In genomic region chr17:75909812-75910274, GRCh38 we compare ENCODE assay signal across 13 cellular contexts. TPM values are rescaled to one million over a fixed set of nuclear protein-coding genes. Genes with fewer than 3 reads are reported as not detected.
DNase-seq lines count a peak whose midpoint lies in the region; ATAC-seq, FAIRE-seq and TF ChIP-seq lines count a peak whose summit lies in the region.
"Had no signal": no experiment of that assay in that cellular context is flagged by ENCODE, and none has a peak within 500 bp of the region (broad histone marks: within the 10 kb centered on the region; RNA-seq: fewer than 3 reads in every experiment).

No MANE protein-coding gene starts in this region.

- no peak overlapping the region for H3K4me3 ChIP-seq in GM23338
- H3K4me3 ChIP-seq in small intestine (ENCODE audit: low read depth in 1 of 2, low read length in 2 of 2): no peak overlapping the region
- H3K4me3 ChIP-seq in gastrocnemius medialis: no peak overlapping the region

- TF ChIP-seq CTCF in GM23338 (conservative IDR thresholded peaks at IDR 0.05; ENCODE audit: low read depth in 2 of 2) (no peak), gastrocnemius medialis (IDR thresholded peaks at IDR 0.05 in 4 of 5, conservative IDR thresholded peaks at IDR 0.05 in 1 of 5) (no peak)

- no peaks in the 10 kb centered on the region for H3K9me3 Mint-ChIP-seq in GM23338
- no peaks in the 10 kb centered on the region for H3K9me3 Mint-ChIP-seq in activated naive CD8-positive, alpha-beta T cell treated with anti-CD3 and anti-CD28 coated beads, Interleukin-2, amount 10 ng/mL, durations not matched to agents 7 days and 5 days
- no peaks in the 10 kb centered on the region for H3K9me3 Mint-ChIP-seq in naive thymus-derived CD8-positive, alpha-beta T cell
- H3K9me3 Mint-ChIP-seq in activated CD8-positive, alpha-beta T cell treated with anti-CD3 and anti-CD28 coated beads, Interleukin-2, amount 10 ng/mL, durations not matched to agents 7 days and 5 days (ENCODE audit: insufficient read depth): no peaks in the 10 kb centered on the region
- H3K9me3 Mint-ChIP-seq: central memory CD8-positive, alpha-beta T cell; T-cell had no signal

- POLR2A ChIA-PET in activated naive CD8-positive, alpha-beta T cell treated with anti-CD3 and anti-CD28 coated beads, Interleukin-2, amount 10 ng/mL, durations not matched to agents 7 days and 5 days (lab: Charles Lee): interaction anchor here (1.1 kb wide), 1 partner anchor 130 kb away, joined by 3 read pairs; no protein-coding TSS in a partner anchor
- POLR2A ChIA-PET in naive thymus-derived CD8-positive, alpha-beta T cell (lab: Charles Lee): interaction anchor here (0.5 to 1.1 kb wide), 4 partner anchors 10 to 182 kb away, joined by 3 to 4 read pairs (median 3); no protein-coding TSS in a partner anchor
- POLR2A ChIA-PET in activated CD8-positive, alpha-beta T cell treated with anti-CD3 and anti-CD28 coated beads, Interleukin-2, amount 10 ng/mL, durations not matched to agents 7 days and 5 days (lab: Charles Lee): interaction anchor here (0.6 to 1.2 kb wide), 2 partner anchors 13 to 147 kb away, joined by 3 to 5 read pairs; partner anchors contain the start of gene TRIM65

- no peaks in the 10 kb centered on the region for H3K9me2 ChIP-seq in GM23338 (ENCODE audit: insufficient read depth)

- no peaks in the 10 kb centered on the region for H3K9me3 ChIP-seq in small intestine (ENCODE audit: control insufficient read depth, low read depth)
- H3K9me3 ChIP-seq in gastrocnemius medialis: no peaks in the 10 kb centered on the region

- 0 out of 2 replicates have a peak, but pooled peaks cover 6% of the 10 kb centered on the region for H3F3A ChIP-seq in GM23338 (replicated peaks; ENCODE audit: low read depth)

- DNase-seq in GM23338 (ENCODE audit: low spot score) (no peak), NCI-H2081 treated with DMSO at 0.1 percent for 48 hours (lab: John Stamatoyannopoulos, UW) (peak; percentile 92), retina (no peak), small intestine (no peak), gastrocnemius medialis (no peak)
- DNase-seq in activated naive CD8-positive, alpha-beta T cell treated with anti-CD3 and anti-CD28 coated beads, Interleukin-2, amount 10 ng/mL, durations not matched to agents 7 days and 5 days: no peak
- no peak for DNase-seq in naive thymus-derived CD8-positive, alpha-beta T cell
- DNase-seq in activated CD8-positive, alpha-beta T cell treated with anti-CD3 and anti-CD28 coated beads, Interleukin-2, amount 10 ng/mL, durations not matched to agents 7 days and 5 days: no peak
- DNase-seq: glutamatergic neuron, Kasumi-1, T-cell had no signal

- peaks cover 8% of the 10 kb centered on the region for H3K27me3 Mint-ChIP-seq in GM23338 (ENCODE audit: insufficient read depth, low read depth, poor library complexity)
- no peaks in the 10 kb centered on the region for H3K27me3 Mint-ChIP-seq in activated naive CD8-positive, alpha-beta T cell treated with anti-CD3 and anti-CD28 coated beads, Interleukin-2, amount 10 ng/mL, durations not matched to agents 7 days and 5 days
- H3K27me3 Mint-ChIP-seq in naive thymus-derived CD8-positive, alpha-beta T cell: no peaks in the 10 kb centered on the region
- H3K27me3 Mint-ChIP-seq in activated CD8-positive, alpha-beta T cell treated with anti-CD3 and anti-CD28 coated beads, Interleukin-2, amount 10 ng/mL, durations not matched to agents 7 days and 5 days (ENCODE audit: low read depth): no peaks in the 10 kb centered on the region
- H3K27me3 Mint-ChIP-seq: central memory CD8-positive, alpha-beta T cell; T-cell had no signal

- H3K4me3 Mint-ChIP-seq in GM23338: no peak overlapping the region
- no peak overlapping the region for H3K4me3 Mint-ChIP-seq in activated naive CD8-positive, alpha-beta T cell treated with anti-CD3 and anti-CD28 coated beads, Interleukin-2, amount 10 ng/mL, durations not matched to agents 7 days and 5 days
- peak overlapping the region in 7 of 10 donors; percentile 14 to 54 (median 30) for H3K4me3 Mint-ChIP-seq in naive thymus-derived CD8-positive, alpha-beta T cell
- no peak overlapping the region for H3K4me3 Mint-ChIP-seq in activated CD8-positive, alpha-beta T cell treated with anti-CD3 and anti-CD28 coated beads, Interleukin-2, amount 10 ng/mL, durations not matched to agents 7 days and 5 days
- H3K4me3 Mint-ChIP-seq: central memory CD8-positive, alpha-beta T cell had no signal

- no peaks in the 10 kb centered on the region; the same call in 1 of the 2 replicates for H3K4me1 ChIP-seq in GM23338 (ENCODE audit: insufficient read depth)
- no peaks in the 10 kb centered on the region for H3K4me1 ChIP-seq in small intestine (ENCODE audit: control insufficient read depth in 2 of 2, insufficient read depth in 1 of 2, low read depth in 1 of 2, low read length in 1 of 2)
- H3K4me1 ChIP-seq in gastrocnemius medialis: peaks cover 0 to 6% of the 10 kb centered on the region in 2 donors

- H4K20me1 ChIP-seq in GM23338 (replicated peaks; ENCODE audit: insufficient read depth): no peaks in the 10 kb centered on the region

- no peak overlapping the region for H2AFZ ChIP-seq in GM23338

- 0 out of 2 replicates have a peak overlapping the region, but pooled peaks have one; percentile 27 for H3K27ac Mint-ChIP-seq in GM23338
- H3K27ac Mint-ChIP-seq in activated naive CD8-positive, alpha-beta T cell treated with anti-CD3 and anti-CD28 coated beads, Interleukin-2, amount 10 ng/mL, durations not matched to agents 7 days and 5 days: peak overlapping the region; percentile 56
- H3K27ac Mint-ChIP-seq in naive thymus-derived CD8-positive, alpha-beta T cell: peak overlapping the region in 4 of 10 donors; percentile 46 to 74 (median 60)
- no peak overlapping the region for H3K27ac Mint-ChIP-seq in activated CD8-positive, alpha-beta T cell treated with anti-CD3 and anti-CD28 coated beads, Interleukin-2, amount 10 ng/mL, durations not matched to agents 7 days and 5 days

- no peaks in the 10 kb centered on the region for H3K79me2 ChIP-seq in GM23338 (replicated peaks; ENCODE audit: insufficient read depth)

- in situ Hi-C loops in gastrocnemius medialis (cut with MboI; ENCODE audit: low sequenced_read_pairs in 4 of 4): loop anchor here (5.0 kb wide), 1 partner anchor 97 kb away; no protein-coding TSS in a partner anchor

- H3K4me1 Mint-ChIP-seq in GM23338: no peaks in the 10 kb centered on the region; the same call in 2 of the 3 replicates
- H3K4me1 Mint-ChIP-seq in activated naive CD8-positive, alpha-beta T cell treated with anti-CD3 and anti-CD28 coated beads, Interleukin-2, amount 10 ng/mL, durations not matched to agents 7 days and 5 days: peaks cover 13% of the 10 kb centered on the region
- H3K4me1 Mint-ChIP-seq in naive thymus-derived CD8-positive, alpha-beta T cell: peaks cover 6 to 20% (median 13%) of the 10 kb centered on the region in 4 donors
- H3K4me1 Mint-ChIP-seq in activated CD8-positive, alpha-beta T cell treated with anti-CD3 and anti-CD28 coated beads, Interleukin-2, amount 10 ng/mL, durations not matched to agents 7 days and 5 days (ENCODE audit: low read depth): peaks cover 22% of the 10 kb centered on the region

- H3K27ac ChIP-seq in GM23338 (ENCODE audit: low read depth): no peak overlapping the region
- no peak overlapping the region for H3K27ac ChIP-seq in small intestine (ENCODE audit: low read depth in 1 of 2, low read length in 1 of 2)
- H3K27ac ChIP-seq in gastrocnemius medialis: no peak overlapping the region

- no peak for TF ChIP-seq POLR2A in gastrocnemius medialis (IDR thresholded peaks at IDR 0.05)

- 17 to 49% (median 40%) methylated on average over 11 of the region's 11 CpGs for WGBS in small intestine, 3 donors

- H3K36me3 Mint-ChIP-seq in GM23338 (ENCODE audit: low read depth): peaks cover 2% of the 10 kb centered on the region; the same call in 2 of the 3 replicates
- H3K36me3 Mint-ChIP-seq in activated naive CD8-positive, alpha-beta T cell treated with anti-CD3 and anti-CD28 coated beads, Interleukin-2, amount 10 ng/mL, durations not matched to agents 7 days and 5 days: peaks cover 2% of the 10 kb centered on the region
- peaks cover 0 to 20% (median 0%) of the 10 kb centered on the region in 3 donors for H3K36me3 Mint-ChIP-seq in naive thymus-derived CD8-positive, alpha-beta T cell
- H3K36me3 Mint-ChIP-seq in activated CD8-positive, alpha-beta T cell treated with anti-CD3 and anti-CD28 coated beads, Interleukin-2, amount 10 ng/mL, durations not matched to agents 7 days and 5 days (ENCODE audit: low read depth): peaks cover 3% of the 10 kb centered on the region

- ATAC-seq in GM23338 (no peak), gastrocnemius medialis (no peak)
- ATAC-seq in activated naive CD8-positive, alpha-beta T cell treated with anti-CD3 and anti-CD28 coated beads, Interleukin-2, amount 10 ng/mL, durations not matched to agents 7 days and 5 days (ENCODE audit: low read depth): peak; percentile 9
- no peak for ATAC-seq in naive thymus-derived CD8-positive, alpha-beta T cell
- ATAC-seq in activated CD8-positive, alpha-beta T cell treated with anti-CD3 and anti-CD28 coated beads, Interleukin-2, amount 10 ng/mL, durations not matched to agents 7 days and 5 days: no peak
- ATAC-seq: T-cell had no signal

- H3K4me2 ChIP-seq in GM23338: no peak overlapping the region

- no peaks in the 10 kb centered on the region for H3K27me3 ChIP-seq in GM23338 (ENCODE audit: insufficient read depth)
- no peaks in the 10 kb centered on the region for H3K27me3 ChIP-seq in small intestine (ENCODE audit: control insufficient read depth in 2 of 2, insufficient read depth in 2 of 2, low read length in 2 of 2)
- H3K27me3 ChIP-seq in gastrocnemius medialis: no peaks in the 10 kb centered on the region

- intact Hi-C loops in gastrocnemius medialis (cut with DNase I; ENCODE audit: low total_unique reads): no loop called here

- no peak for FAIRE-seq in small intestine (lab: Jason Lieb, UNC)
- FAIRE-seq: G401.6 had no signal

- H3K36me3 ChIP-seq in GM23338 (ENCODE audit: insufficient read depth) (no peaks in the 10 kb centered on the region), small intestine (ENCODE audit: control insufficient read depth in 2 of 2, insufficient read depth in 2 of 2, low read length in 2 of 2) (no peaks in the 10 kb centered on the region), gastrocnemius medialis (peaks cover 0 to 7% of the 10 kb centered on the region in 2 donors)

- CTCF ChIA-PET in activated CD8-positive, alpha-beta T cell treated with anti-CD3 and anti-CD28 coated beads, Interleukin-2, amount 10 ng/mL, durations not matched to agents 7 days and 5 days (lab: Charles Lee): interaction anchor here (0.8 to 3.1 kb wide), 6 partner anchors 14 to 488 kb away, joined by 3 to 22 read pairs (median 3); partner anchors contain the start of genes CDK3 and TRIM65

RNA-seq across cellular contexts. Expression of gene MRPL38, which starts 5.2 kb away (rescaled TPM):
- total RNA-seq in GM23338 (2014; rRNA removed; shearing (Covaris generic)): 47.2 and 63.6 TPM in 2 replicates
- 86.7 and 90.0 TPM in 2 replicates for polyA plus RNA-seq in GM23338 (2016; fragmentation: Nextera tagmentation; extraction: Ambion mirVana)
- 100 to 1,000 TPM; 111 to 119 TPM for total RNA-seq in activated naive CD8-positive, alpha-beta T cell treated with anti-CD3 and anti-CD28 coated beads, Interleukin-2, amount 10 ng/mL, durations not matched to agents 7 days and 5 days
- total RNA-seq in naive thymus-derived CD8-positive, alpha-beta T cell: 100 to 1,000 TPM; 167 to 178 TPM
- polyA plus RNA-seq in naive thymus-derived CD8-positive, alpha-beta T cell: 10 to 100 TPM; 56.4 to 78.7 (median 64.7) TPM
- 100 to 1,000 TPM in 1 of 2 experiments, 10 to 100 TPM in 1; 89.0 to 113 TPM for total RNA-seq in activated CD8-positive, alpha-beta T cell treated with anti-CD3 and anti-CD28 coated beads, Interleukin-2, amount 10 ng/mL, durations not matched to agents 7 days and 5 days
- 10 to 100 TPM; 63.2 to 93.5 (median 67.0) TPM for polyA plus RNA-seq in small intestine
- total RNA-seq in gastrocnemius medialis: 10 to 100 TPM; 29.9 to 86.7 (median 53.1) TPM

RNA-seq across cellular contexts. Expression of gene TRIM65, which starts 13.1 kb away (rescaled TPM):
- total RNA-seq in GM23338 (2014; rRNA removed; shearing (Covaris generic)): 53.8 and 54.0 TPM in 2 replicates
- polyA plus RNA-seq in GM23338 (2016; fragmentation: Nextera tagmentation; extraction: Ambion mirVana): 13.8 and 15.0 TPM in 2 replicates
- 10 to 100 TPM; 35.3 to 36.3 TPM for total RNA-seq in activated naive CD8-positive, alpha-beta T cell treated with anti-CD3 and anti-CD28 coated beads, Interleukin-2, amount 10 ng/mL, durations not matched to agents 7 days and 5 days
- total RNA-seq in naive thymus-derived CD8-positive, alpha-beta T cell: 10 to 100 TPM; 34.5 to 40.9 TPM
- polyA plus RNA-seq in naive thymus-derived CD8-positive, alpha-beta T cell: 10 to 100 TPM; 13.4 to 31.8 (median 18.9) TPM
- 10 to 100 TPM; 35.8 to 37.3 TPM for total RNA-seq in activated CD8-positive, alpha-beta T cell treated with anti-CD3 and anti-CD28 coated beads, Interleukin-2, amount 10 ng/mL, durations not matched to agents 7 days and 5 days
- polyA plus RNA-seq in small intestine: 10 to 100 TPM in 1 of 3 donors, 1 to 10 TPM in 2; 6.5 to 15.9 (median 6.7) TPM
- 10 to 100 TPM; 16.5 to 26.1 (median 22.3) TPM for total RNA-seq in gastrocnemius medialis

RNA-seq across cellular contexts. Expression of gene FBF1, which starts 31.0 kb away (rescaled TPM):
- total RNA-seq in GM23338 (2014; rRNA removed; shearing (Covaris generic)): 11.8 and 17.4 TPM in 2 replicates
- polyA plus RNA-seq in GM23338 (2016; fragmentation: Nextera tagmentation; extraction: Ambion mirVana) (8.8 and 9.7 TPM in 2 replicates), small intestine (1 to 10 TPM; 2.2 to 8.2 (median 2.7) TPM)
- 10 to 100 TPM; 28.5 to 36.0 TPM for total RNA-seq in activated naive CD8-positive, alpha-beta T cell treated with anti-CD3 and anti-CD28 coated beads, Interleukin-2, amount 10 ng/mL, durations not matched to agents 7 days and 5 days
- total RNA-seq in naive thymus-derived CD8-positive, alpha-beta T cell: 10 to 100 TPM; 47.7 to 54.6 TPM
- 1 to 10 TPM; 2.4 to 8.0 (median 7.5) TPM for polyA plus RNA-seq in naive thymus-derived CD8-positive, alpha-beta T cell
- 10 to 100 TPM; 23.4 to 24.5 TPM for total RNA-seq in activated CD8-positive, alpha-beta T cell treated with anti-CD3 and anti-CD28 coated beads, Interleukin-2, amount 10 ng/mL, durations not matched to agents 7 days and 5 days
- 1 to 10 TPM; 2.5 to 6.4 (median 5.8) TPM for total RNA-seq in gastrocnemius medialis

RNA-seq across cellular contexts. Expression of gene TRIM47, which starts 31.5 kb away (rescaled TPM):
- 9.9 and 12.5 TPM in 2 replicates for total RNA-seq in GM23338 (2014; rRNA removed; shearing (Covaris generic))
- 7.2 TPM in 2 replicates for polyA plus RNA-seq in GM23338 (2016; fragmentation: Nextera tagmentation; extraction: Ambion mirVana)
- total RNA-seq in activated naive CD8-positive, alpha-beta T cell treated with anti-CD3 and anti-CD28 coated beads, Interleukin-2, amount 10 ng/mL, durations not matched to agents 7 days and 5 days: 10 to 100 TPM; 23.2 to 27.9 TPM
- 1 to 10 TPM; 9.7 to 9.9 TPM for total RNA-seq in naive thymus-derived CD8-positive, alpha-beta T cell
- polyA plus RNA-seq in naive thymus-derived CD8-positive, alpha-beta T cell: 1 to 10 TPM; 1.9 to 8.5 (median 4.2) TPM
- total RNA-seq in activated CD8-positive, alpha-beta T cell treated with anti-CD3 and anti-CD28 coated beads, Interleukin-2, amount 10 ng/mL, durations not matched to agents 7 days and 5 days: 10 to 100 TPM; 31.4 to 36.8 TPM
- polyA plus RNA-seq in small intestine: 10 to 100 TPM; 24.9 to 63.3 (median 62.7) TPM
- 10 to 100 TPM in 3 of 4 donors, 1 to 10 TPM in 1; 9.5 to 18.4 (median 15.5) TPM for total RNA-seq in gastrocnemius medialis

RNA-seq across cellular contexts. Expression of gene WBP2, which starts 54.7 kb away (rescaled TPM):
- 34.9 and 36.2 TPM in 2 replicates for total RNA-seq in GM23338 (2014; rRNA removed; shearing (Covaris generic))
- polyA plus RNA-seq in GM23338 (2016; fragmentation: Nextera tagmentation; extraction: Ambion mirVana) (59.5 and 63.5 TPM in 2 replicates), small intestine (100 to 1,000 TPM in 1 of 3 donors, 10 to 100 TPM in 2; 68.4 to 121 (median 82.7) TPM)
- total RNA-seq in activated naive CD8-positive, alpha-beta T cell treated with anti-CD3 and anti-CD28 coated beads, Interleukin-2, amount 10 ng/mL, durations not matched to agents 7 days and 5 days: 100 to 1,000 TPM; 107 TPM
- 100 to 1,000 TPM; 152 to 156 TPM for total RNA-seq in naive thymus-derived CD8-positive, alpha-beta T cell
- polyA plus RNA-seq in naive thymus-derived CD8-positive, alpha-beta T cell: 10 to 100 TPM; 58.1 to 95.1 (median 70.6) TPM
- total RNA-seq in activated CD8-positive, alpha-beta T cell treated with anti-CD3 and anti-CD28 coated beads, Interleukin-2, amount 10 ng/mL, durations not matched to agents 7 days and 5 days: 10 to 100 TPM; 64.3 to 68.6 TPM
- total RNA-seq in gastrocnemius medialis: 100 to 1,000 TPM; 129 to 259 (median 148) TPM

Comparison
In these comparisons a context has a peak if more than half of its experiments do, and no peak if none do; other contexts are left out.
1. H3K4me3 Mint-ChIP-seq: peak in naive thymus-derived CD8-positive, alpha-beta T cell (7 of 10); none in GM23338 (single experiment), activated naive CD8-positive, alpha-beta T cell treated with anti-CD3 and anti-CD28 coated beads, Interleukin-2, amount 10 ng/mL, durations not matched to agents 7 days and 5 days (single experiment) and activated CD8-positive, alpha-beta T cell treated with anti-CD3 and anti-CD28 coated beads, Interleukin-2, amount 10 ng/mL, durations not matched to agents 7 days and 5 days (single experiment).